ENCODE assay signal across 8 cellular contexts in the genomic region with DNA sequence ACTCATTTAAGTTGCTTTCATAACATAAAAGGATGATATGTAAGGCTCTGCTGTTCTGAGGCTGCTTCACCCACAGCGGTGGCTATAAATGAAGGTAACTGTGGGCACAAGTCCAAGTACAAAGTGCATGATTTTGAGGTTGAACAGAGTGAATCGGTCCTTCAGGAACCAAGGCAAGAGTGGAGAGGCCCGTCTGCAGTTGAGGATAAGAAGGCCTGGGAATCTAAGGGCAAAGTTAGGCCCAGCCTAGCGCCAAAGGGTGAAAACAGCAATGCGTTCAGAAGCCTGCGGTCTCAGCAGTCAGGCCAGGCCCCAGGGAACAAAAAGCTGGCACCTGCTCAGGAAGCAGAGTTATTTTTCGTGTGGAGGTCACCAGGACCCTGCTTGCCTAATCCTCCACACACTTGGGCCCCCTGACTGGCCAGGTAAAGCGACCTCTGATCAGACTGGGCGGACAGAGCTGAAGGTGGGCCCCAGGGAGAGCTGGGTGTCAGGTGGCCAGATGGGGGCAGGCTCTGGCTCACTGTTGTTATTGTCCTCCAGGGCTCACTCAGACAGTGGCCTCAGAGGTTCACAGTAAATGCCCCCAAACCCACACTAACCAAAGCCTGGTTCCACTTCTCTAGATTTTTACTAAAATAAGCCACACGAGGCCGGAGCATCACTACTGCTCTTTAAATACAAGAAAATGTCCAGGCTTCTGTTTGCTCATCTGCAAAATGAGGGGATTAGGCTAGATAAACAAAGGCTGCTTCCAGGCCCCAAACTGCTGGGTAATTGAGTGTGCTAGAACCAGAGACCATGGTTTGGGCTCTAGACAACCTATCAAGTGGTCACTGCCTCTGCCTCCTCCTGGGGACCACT. TPM values are rescaled to one million over a fixed set of nuclear protein-coding genes. Genes with fewer than 3 reads are reported as not detected.
A peak's percentile ranks its signal among the peaks of the same experiment; 100 is the strongest.
DNase-seq lines count a peak whose midpoint lies in the region; ATAC-seq and TF ChIP-seq lines count a peak whose summit lies in the region.

No MANE protein-coding gene starts in this region.

- peaks cover 22% of the 10 kb centered on the region for H3K4me1 Mint-ChIP-seq in neural crest cell
- peaks cover 13% of the 10 kb centered on the region for H3K4me1 Mint-ChIP-seq in activated CD8-positive, alpha-beta memory T cell treated with anti-CD3 and anti-CD28 coated beads, Interleukin-2, amount 10 ng/mL, durations not matched to agents 7 days and 5 days

- no peak for ATAC-seq in HG02938 (IDR thresholded peaks at IDR 0.05; ENCODE audit: unreplicated experiment)
- ATAC-seq in activated CD8-positive, alpha-beta memory T cell treated with anti-CD3 and anti-CD28 coated beads, Interleukin-2, amount 10 ng/mL, durations not matched to agents 7 days and 5 days: no peak
- no peak for ATAC-seq in stimulated activated naive CD8-positive, alpha-beta T cell treated with anti-CD3 and anti-CD28 coated beads, Interleukin-15, Interleukin-2, amounts not matched to agents 100 U/mL and 50 U/mL, for 24 hours

- peak; percentile 11 for DNase-seq in GM19240 (ENCODE audit: insufficient read length, low spot score)
- DNase-seq in dermis microvascular lymphatic vessel endothelial cell (ENCODE audit: low read depth in 2 of 2): peak; percentile 32 to 61
- no peak for DNase-seq in neural crest cell (ENCODE audit: low read depth, low spot score)
- DNase-seq in SW480 (ENCODE audit: low spot score): no peak
- no peak for DNase-seq in activated CD8-positive, alpha-beta memory T cell treated with anti-CD3 and anti-CD28 coated beads, Interleukin-2, amount 10 ng/mL, durations not matched to agents 7 days and 5 days
- no peak for DNase-seq in stimulated activated naive CD8-positive, alpha-beta T cell treated with anti-CD3 and anti-CD28 coated beads, Interleukin-15, Interleukin-2, amounts not matched to agents 100 U/mL and 50 U/mL, for 24 hours

- H3K4me2 ChIP-seq in Loucy (ENCODE audit: low read depth, low read length, poor library complexity, severe bottlenecking): no peak overlapping the region

- H3K4me1 ChIP-seq in Loucy (ENCODE audit: insufficient read depth, low read length, poor library complexity, severe bottlenecking): no peaks in the 10 kb centered on the region

- no peak overlapping the region for H3K4me3 Mint-ChIP-seq in neural crest cell
- H3K4me3 Mint-ChIP-seq in activated CD8-positive, alpha-beta memory T cell treated with anti-CD3 and anti-CD28 coated beads, Interleukin-2, amount 10 ng/mL, durations not matched to agents 7 days and 5 days: no peak overlapping the region

- H3K27ac Mint-ChIP-seq in neural crest cell (ENCODE audit: unreplicated experiment): peak overlapping the region; percentile 97
- H3K27ac Mint-ChIP-seq in activated CD8-positive, alpha-beta memory T cell treated with anti-CD3 and anti-CD28 coated beads, Interleukin-2, amount 10 ng/mL, durations not matched to agents 7 days and 5 days: no peak overlapping the region

- H3K9me3 Mint-ChIP-seq in neural crest cell: peaks cover 3% of the 10 kb centered on the region
- no peaks in the 10 kb centered on the region for H3K9me3 Mint-ChIP-seq in activated CD8-positive, alpha-beta memory T cell treated with anti-CD3 and anti-CD28 coated beads, Interleukin-2, amount 10 ng/mL, durations not matched to agents 7 days and 5 days (ENCODE audit: low read depth)

- no peaks in the 10 kb centered on the region for H3K9me3 ChIP-seq in Loucy (ENCODE audit: insufficient read depth, low read depth, low read length)

- CTCF ChIA-PET in activated CD8-positive, alpha-beta memory T cell treated with anti-CD3 and anti-CD28 coated beads, Interleukin-2, amount 10 ng/mL, durations not matched to agents 7 days and 5 days (lab: Charles Lee): interaction anchor here (0.7 to 1.0 kb wide), 2 partner anchors 10 to 11 kb away, joined by 3 to 4 read pairs; no protein-coding TSS in a partner anchor

- peaks cover 18% of the 10 kb centered on the region; the same call in 1 of the 2 replicates for H3K79me2 ChIP-seq in Loucy (ENCODE audit: insufficient read depth, low read length)

- no peaks in the 10 kb centered on the region for H4K20me1 ChIP-seq in Loucy (ENCODE audit: insufficient read depth, low read length, poor library complexity, severe bottlenecking)

- no peaks in the 10 kb centered on the region for H3F3A ChIP-seq in Loucy (ENCODE audit: low read depth)

- peaks cover 18% of the 10 kb centered on the region for H3K36me3 Mint-ChIP-seq in neural crest cell (ENCODE audit: low read depth)
- peaks cover 16% of the 10 kb centered on the region for H3K36me3 Mint-ChIP-seq in activated CD8-positive, alpha-beta memory T cell treated with anti-CD3 and anti-CD28 coated beads, Interleukin-2, amount 10 ng/mL, durations not matched to agents 7 days and 5 days

- TF ChIP-seq CTCF in Loucy (conservative IDR thresholded peaks at IDR 0.05; ENCODE audit: low read length) (peak; percentile 44; the same call in 1 of the 2 replicates), neural crest cell (conservative IDR thresholded peaks at IDR 0.05) (no peak)

- no peak overlapping the region for H2AFZ ChIP-seq in Loucy (ENCODE audit: low read length)

- peaks cover 19% of the 10 kb centered on the region for H3K27me3 Mint-ChIP-seq in neural crest cell (ENCODE audit: low read depth)
- no peaks in the 10 kb centered on the region for H3K27me3 Mint-ChIP-seq in activated CD8-positive, alpha-beta memory T cell treated with anti-CD3 and anti-CD28 coated beads, Interleukin-2, amount 10 ng/mL, durations not matched to agents 7 days and 5 days

- no peak overlapping the region for H3K4me3 ChIP-seq in Loucy (ENCODE audit: low read length, poor library complexity, severe bottlenecking)

- no peaks in the 10 kb centered on the region for H3K27me3 ChIP-seq in Loucy (ENCODE audit: insufficient read depth, low read length, poor library complexity, severe bottlenecking)

- H3K9ac ChIP-seq in Loucy (ENCODE audit: low read depth, low read length, poor library complexity, severe bottlenecking): no peak overlapping the region

- H3K9me2 ChIP-seq in Loucy (replicated peaks; ENCODE audit: low read depth, low read length): no peaks in the 10 kb centered on the region

- peaks cover 21% of the 10 kb centered on the region; the same call in 1 of the 2 replicates for H3K36me3 ChIP-seq in Loucy (ENCODE audit: insufficient read depth, low read length)

RNA-seq across cellular contexts. Expression of a gene that starts 46.4 kb away (rescaled TPM):
- 20.2 and 29.2 TPM in 2 replicates for total RNA-seq in dermis microvascular lymphatic vessel endothelial cell
- 19.2 TPM in 2 replicates for total RNA-seq in neural crest cell
- total RNA-seq in activated CD8-positive, alpha-beta memory T cell treated with anti-CD3 and anti-CD28 coated beads, Interleukin-2, amount 10 ng/mL, durations not matched to agents 7 days and 5 days: 10 to 100 TPM; 14.8 to 17.6 TPM

Comparison
In these comparisons a context has a peak if more than half of its experiments do, and no peak if none do; other contexts are left out.
1. DNase-seq: peak in GM19240 (single experiment) and dermis microvascular lymphatic vessel endothelial cell (2 of 2); none in neural crest cell (single experiment), SW480 (single experiment), activated CD8-positive, alpha-beta memory T cell treated with anti-CD3 and anti-CD28 coated beads, Interleukin-2, amount 10 ng/mL, durations not matched to agents 7 days and 5 days (single experiment) and stimulated activated naive CD8-positive, alpha-beta T cell treated with anti-CD3 and anti-CD28 coated beads, Interleukin-15, Interleukin-2, amounts not matched to agents 100 U/mL and 50 U/mL, for 24 hours (single experiment).